Comparison of ENCODE assay signal across 1 cellular context in genomic region chr10:15202639-15203038, GRCh38.
TF ChIP-seq lines count a peak whose summit lies in the region.

No MANE protein-coding gene starts in this region.

TF ChIP-seq in HCT116, 20 proteins besides CTCF, POLR2A, EP300 and RAD21 (continued from another document):
- no peak for TF ChIP-seq REST (IDR thresholded peaks at IDR 0.05; ENCODE audit: low read depth)
- TF ChIP-seq MAX (IDR thresholded peaks at IDR 0.05) = no peak
- no peak for TF ChIP-seq TCF7L2 (IDR thresholded peaks at IDR 0.05; ENCODE audit: borderline replicate concordance, extremely low read depth, insufficient read depth, insufficient read length)
- no peak for TF ChIP-seq CEBPB (IDR thresholded peaks at IDR 0.05; ENCODE audit: low read depth)
- TF ChIP-seq ZFX (IDR thresholded peaks at IDR 0.05) = no peak
- TF ChIP-seq ATF3 (IDR thresholded peaks at IDR 0.05) = no peak
- TF ChIP-seq ZBTB33 (IDR thresholded peaks at IDR 0.05; ENCODE audit: extremely low read depth, insufficient replicate concordance, low read length) = no peak
- TF ChIP-seq EZH2phosphoT487 (IDR thresholded peaks at IDR 0.05; ENCODE audit: borderline replicate concordance) = no peak
- no peak for TF ChIP-seq SP1 (IDR thresholded peaks at IDR 0.05; ENCODE audit: low read depth)
- no peak for TF ChIP-seq SRF (IDR thresholded peaks at IDR 0.05; ENCODE audit: low read depth)
- no peak for TF ChIP-seq SIN3A (IDR thresholded peaks at IDR 0.05; ENCODE audit: low read depth)
- TF ChIP-seq EZH2 (IDR thresholded peaks at IDR 0.05) = no peak
- TF ChIP-seq POLR2AphosphoS5 (IDR thresholded peaks at IDR 0.05; ENCODE audit: low read depth, low read length) = no peak
